1 cellular context compared by ENCODE assay signal in the genomic region with DNA sequence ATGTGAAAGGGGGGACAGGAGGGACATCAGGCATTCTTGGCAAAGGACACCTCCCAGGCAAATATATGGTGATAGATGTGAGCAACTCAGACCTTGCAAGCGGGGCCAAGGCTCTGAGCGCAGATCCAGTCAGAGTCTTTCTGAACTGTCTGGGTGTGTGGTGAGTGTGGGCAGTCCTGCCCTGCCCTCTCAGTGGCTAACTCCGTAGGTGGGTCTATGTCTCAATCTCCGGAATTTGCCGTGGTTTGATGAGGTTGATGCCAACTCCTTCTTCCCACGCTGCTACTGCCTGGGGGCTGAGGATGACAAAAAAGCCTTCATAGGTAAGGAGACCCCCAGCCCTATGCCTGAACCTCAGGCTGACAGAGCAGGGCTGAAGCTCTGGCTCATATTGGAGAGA.
TF ChIP-seq lines count a peak whose summit lies in the region.

No MANE protein-coding gene starts in this region.

TF ChIP-seq in GM12878, 131 proteins besides CTCF, POLR2A, EP300 and RAD21:
- TF ChIP-seq SUZ12 (IDR thresholded peaks at IDR 0.05; ENCODE audit: unreplicated experiment): no peak
- no peak for TF ChIP-seq ELK1 (IDR thresholded peaks at IDR 0.05; ENCODE audit: low read depth, low read length)
- TF ChIP-seq HDGF (IDR thresholded peaks at IDR 0.05): no peak
- no peak for TF ChIP-seq GATAD2B (conservative IDR thresholded peaks at IDR 0.05; ENCODE audit: low read depth)
- TF ChIP-seq ZNF217 (IDR thresholded peaks at IDR 0.05): no peak
- no peak for TF ChIP-seq KAT2A (conservative IDR thresholded peaks at IDR 0.05; ENCODE audit: control insufficient read depth, low read depth, low read length)
- no peak for TF ChIP-seq ZNF622 (IDR thresholded peaks at IDR 0.05)
- TF ChIP-seq, protein P1, sequence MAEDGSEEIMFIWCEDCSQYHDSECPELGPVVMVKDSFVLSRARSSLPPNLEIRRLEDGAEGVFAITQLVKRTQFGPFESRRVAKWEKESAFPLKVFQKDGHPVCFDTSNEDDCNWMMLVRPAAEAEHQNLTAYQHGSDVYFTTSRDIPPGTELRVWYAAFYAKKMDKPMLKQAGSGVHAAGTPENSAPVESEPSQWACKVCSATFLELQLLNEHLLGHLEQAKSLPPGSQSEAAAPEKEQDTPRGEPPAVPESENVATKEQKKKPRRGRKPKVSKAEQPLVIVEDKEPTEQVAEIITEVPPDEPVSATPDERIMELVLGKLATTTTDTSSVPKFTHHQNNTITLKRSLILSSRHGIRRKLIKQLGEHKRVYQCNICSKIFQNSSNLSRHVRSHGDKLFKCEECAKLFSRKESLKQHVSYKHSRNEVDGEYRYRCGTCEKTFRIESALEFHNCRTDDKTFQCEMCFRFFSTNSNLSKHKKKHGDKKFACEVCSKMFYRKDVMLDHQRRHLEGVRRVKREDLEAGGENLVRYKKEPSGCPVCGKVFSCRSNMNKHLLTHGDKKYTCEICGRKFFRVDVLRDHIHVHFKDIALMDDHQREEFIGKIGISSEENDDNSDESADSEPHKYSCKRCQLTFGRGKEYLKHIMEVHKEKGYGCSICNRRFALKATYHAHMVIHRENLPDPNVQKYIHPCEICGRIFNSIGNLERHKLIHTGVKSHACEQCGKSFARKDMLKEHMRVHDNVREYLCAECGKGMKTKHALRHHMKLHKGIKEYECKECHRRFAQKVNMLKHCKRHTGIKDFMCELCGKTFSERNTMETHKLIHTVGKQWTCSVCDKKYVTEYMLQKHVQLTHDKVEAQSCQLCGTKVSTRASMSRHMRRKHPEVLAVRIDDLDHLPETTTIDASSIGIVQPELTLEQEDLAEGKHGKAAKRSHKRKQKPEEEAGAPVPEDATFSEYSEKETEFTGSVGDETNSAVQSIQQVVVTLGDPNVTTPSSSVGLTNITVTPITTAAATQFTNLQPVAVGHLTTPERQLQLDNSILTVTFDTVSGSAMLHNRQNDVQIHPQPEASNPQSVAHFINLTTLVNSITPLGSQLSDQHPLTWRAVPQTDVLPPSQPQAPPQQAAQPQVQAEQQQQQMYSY (CRISPR knock-in tag; IDR thresholded peaks at IDR 0.05): no peak
- no peak for TF ChIP-seq NFXL1 (IDR thresholded peaks at IDR 0.05; ENCODE audit: borderline replicate concordance)
- TF ChIP-seq, protein P2, sequence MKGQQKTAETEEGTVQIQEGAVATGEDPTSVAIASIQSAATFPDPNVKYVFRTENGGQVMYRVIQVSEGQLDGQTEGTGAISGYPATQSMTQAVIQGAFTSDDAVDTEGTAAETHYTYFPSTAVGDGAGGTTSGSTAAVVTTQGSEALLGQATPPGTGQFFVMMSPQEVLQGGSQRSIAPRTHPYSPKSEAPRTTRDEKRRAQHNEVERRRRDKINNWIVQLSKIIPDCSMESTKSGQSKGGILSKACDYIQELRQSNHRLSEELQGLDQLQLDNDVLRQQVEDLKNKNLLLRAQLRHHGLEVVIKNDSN (IDR thresholded peaks at IDR 0.05; ENCODE audit: borderline replicate concordance, extremely low read length, insufficient read depth, low read depth, low read length): no peak
- TF ChIP-seq ATF2 (IDR thresholded peaks at IDR 0.05; ENCODE audit: low read length): no peak
